ENCODE assay signal across 12 cellular contexts in genomic region chr12:94151577-94151976, GRCh38. TPM values are rescaled to one million over a fixed set of nuclear protein-coding genes. Genes with fewer than 3 reads are reported as not detected.
DNase-seq lines count a peak whose midpoint lies in the region; ATAC-seq and TF ChIP-seq lines count a peak whose summit lies in the region.
"Had no signal": no experiment of that assay in that cellular context is flagged by ENCODE, and none has a peak within 500 bp of the region (broad histone marks: within the 10 kb centered on the region; RNA-seq: fewer than 3 reads in every experiment).

No MANE protein-coding gene starts in this region.

- no peaks in the 10 kb centered on the region; the same call in 1 of the 2 replicates for H4K20me1 ChIP-seq in GM23338 (replicated peaks; ENCODE audit: insufficient read depth)

- no peaks in the 10 kb centered on the region; the same call in 2 of the 3 replicates for H3K9me3 Mint-ChIP-seq in GM23338
- no peaks in the 10 kb centered on the region for H3K9me3 Mint-ChIP-seq in brain
- no peaks in the 10 kb centered on the region for H3K9me3 Mint-ChIP-seq in natural killer cell treated with Interleukin-12 subunit alpha and Interleukin-12 subunit beta and Interleukin-15 and Interleukin-18, amount 100 ng/mL, for 72 hours

- ATAC-seq in GM23338 (no peak), GM19023 (IDR thresholded peaks at IDR 0.05; ENCODE audit: unreplicated experiment) (no peak)
- ATAC-seq in natural killer cell treated with Interleukin-12 subunit alpha and Interleukin-12 subunit beta and Interleukin-15 and Interleukin-18, amount 100 ng/mL, for 72 hours, result no peak

- H2AFZ ChIP-seq in GM23338, result no peak overlapping the region

- H3K27ac ChIP-seq in GM23338 (ENCODE audit: low read depth), result no peak overlapping the region
- H3K27ac ChIP-seq: tibial artery had no signal

- H3K9me3 ChIP-seq in BE2C, result no peaks in the 10 kb centered on the region
- H3K9me3 ChIP-seq: ovary, tibial artery had no signal

- H3K27me3 Mint-ChIP-seq in GM23338 (ENCODE audit: insufficient read depth, low read depth, poor library complexity) (peaks cover 57% of the 10 kb centered on the region), brain (peaks cover 14% of the 10 kb centered on the region)
- peaks cover 0 to 6% of the 10 kb centered on the region in 2 donors for H3K27me3 Mint-ChIP-seq in natural killer cell treated with Interleukin-12 subunit alpha and Interleukin-12 subunit beta and Interleukin-15 and Interleukin-18, amount 100 ng/mL, for 72 hours

- H3K36me3 ChIP-seq in GM23338 (ENCODE audit: insufficient read depth), result no peaks in the 10 kb centered on the region
- H3K36me3 ChIP-seq in BE2C, result no peaks in the 10 kb centered on the region
- H3K36me3 ChIP-seq: ovary, tibial artery had no signal

- peaks cover 90% of the 10 kb centered on the region for H3K27me3 ChIP-seq in GM23338 (ENCODE audit: insufficient read depth)
- H3K27me3 ChIP-seq in BE2C, result peaks cover 67% of the 10 kb centered on the region
- H3K27me3 ChIP-seq: ovary had no signal

- H3K4me3 ChIP-seq in GM23338 (peak overlapping the region; percentile 24), BE2C (ENCODE audit: low read depth, low read length) (no peak overlapping the region)
- H3K4me3 ChIP-seq: ovary had no signal

- no peaks in the 10 kb centered on the region for H3K79me2 ChIP-seq in GM23338 (replicated peaks; ENCODE audit: insufficient read depth)

- no peaks in the 10 kb centered on the region for H3K9me2 ChIP-seq in GM23338 (ENCODE audit: insufficient read depth)

- TF ChIP-seq CTCF in GM23338 (conservative IDR thresholded peaks at IDR 0.05; ENCODE audit: low read depth in 2 of 2) (no peak), brain (conservative IDR thresholded peaks at IDR 0.05) (no peak), BE2C (IDR thresholded peaks at IDR 0.05; ENCODE audit: low read depth, low read length) (no peak)

- H3K4me1 ChIP-seq in GM23338 (ENCODE audit: insufficient read depth) (peaks cover 27% of the 10 kb centered on the region), BE2C (no peaks in the 10 kb centered on the region)

- peaks cover 5% of the 10 kb centered on the region; the same call in 1 of the 2 replicates for H3F3A ChIP-seq in GM23338 (replicated peaks; ENCODE audit: low read depth)

- H3K4me1 Mint-ChIP-seq in GM23338 (peaks cover 27% of the 10 kb centered on the region), brain (peaks cover 48% of the 10 kb centered on the region)
- H3K4me1 Mint-ChIP-seq in natural killer cell treated with Interleukin-12 subunit alpha and Interleukin-12 subunit beta and Interleukin-15 and Interleukin-18, amount 100 ng/mL, for 72 hours (ENCODE audit: low read depth in 2 of 2), result peaks cover 21 to 23% of the 10 kb centered on the region in 2 donors

- no peak overlapping the region for H3K27ac Mint-ChIP-seq in GM23338
- H3K27ac Mint-ChIP-seq in brain, result peak overlapping the region in 4 of 5 experiments; percentile 75 to 97 (median 88)
- no peak overlapping the region for H3K27ac Mint-ChIP-seq in natural killer cell treated with Interleukin-12 subunit alpha and Interleukin-12 subunit beta and Interleukin-15 and Interleukin-18, amount 100 ng/mL, for 72 hours

- H3K36me3 Mint-ChIP-seq in GM23338 (ENCODE audit: low read depth) (no peaks in the 10 kb centered on the region; the same call in 2 of the 3 replicates), brain (peaks cover 4% of the 10 kb centered on the region)
- H3K36me3 Mint-ChIP-seq in natural killer cell treated with Interleukin-12 subunit alpha and Interleukin-12 subunit beta and Interleukin-15 and Interleukin-18, amount 100 ng/mL, for 72 hours, result no peaks in the 10 kb centered on the region

- DNase-seq in COR-L47 (lab: John Stamatoyannopoulos, UW), result peak; percentile 12
- DNase-seq in GM23338 (ENCODE audit: low spot score), result no peak
- no peak for DNase-seq in natural killer cell treated with Interleukin-12 subunit alpha and Interleukin-12 subunit beta and Interleukin-15 and Interleukin-18, amount 100 ng/mL, for 72 hours (ENCODE audit: low spot score)
- no peak for DNase-seq in Ammon's horn (ENCODE audit: low spot score)
- DNase-seq in CD1c-positive myeloid dendritic cell (ENCODE audit: extremely low spot score), result no peak
- no peak for DNase-seq in BE2C
- DNase-seq: activated CD8-positive, alpha-beta memory T cell treated with anti-CD3 and anti-CD28 coated beads, Interleukin-2, amount 50 U/mL, for 48 hours; KG1; ovary; tibial artery had no signal

- H3K4me2 ChIP-seq in GM23338, result peak overlapping the region; percentile 92

- peak overlapping the region; percentile 32; the same call in 1 of the 3 replicates for H3K4me3 Mint-ChIP-seq in GM23338
- peak overlapping the region; percentile 92 to 97 (median 95) for H3K4me3 Mint-ChIP-seq in brain
- H3K4me3 Mint-ChIP-seq in natural killer cell treated with Interleukin-12 subunit alpha and Interleukin-12 subunit beta and Interleukin-15 and Interleukin-18, amount 100 ng/mL, for 72 hours, result peak overlapping the region; percentile 95

TF ChIP-seq in GM23338, 12 proteins besides CTCF, POLR2A, EP300 and RAD21 (continues in another document):
- TF ChIP-seq EZH2phosphoT487 (IDR thresholded peaks at IDR 0.05; ENCODE audit: unreplicated experiment), result no peak
- TF ChIP-seq JUNB (IDR thresholded peaks at IDR 0.05; ENCODE audit: unreplicated experiment), result no peak
- no peak for TF ChIP-seq ZNF462 (CRISPR knock-in tag; IDR thresholded peaks at IDR 0.05)
- no peak for TF ChIP-seq ZNF114 (CRISPR knock-in tag; IDR thresholded peaks at IDR 0.05)

RNA-seq across cellular contexts. Expression of gene PLXNC1, which starts 3.2 kb away (rescaled TPM):
- total RNA-seq in GM23338 (2014; rRNA removed; shearing (Covaris generic)), result 2.4 and 6.5 TPM in 2 replicates
- polyA plus RNA-seq in GM23338 (2016; fragmentation: Nextera tagmentation; extraction: Ambion mirVana) (1.4 and 1.9 TPM in 2 replicates), brain (ENCODE audit: insufficient read depth, low read depth, low replicate concordance) (2.2 TPM)
- 10 to 100 TPM; 14.7 to 20.6 TPM for total RNA-seq in natural killer cell treated with Interleukin-12 subunit alpha and Interleukin-12 subunit beta and Interleukin-15 and Interleukin-18, amount 100 ng/mL, for 72 hours
- 0.39 TPM for polyA plus RNA-seq in BE2C (2012; ENCODE audit: insufficient read depth, insufficient read length, low read depth)

Comparison
In these comparisons a context has a peak if more than half of its experiments do, and no peak if none do; other contexts are left out.
1. H3K27ac Mint-ChIP-seq: peak in brain (4 of 5); none in GM23338 (single experiment) and natural killer cell treated with Interleukin-12 subunit alpha and Interleukin-12 subunit beta and Interleukin-15 and Interleukin-18, amount 100 ng/mL, for 72 hours (0 of 2).
2. H3K4me3 Mint-ChIP-seq: peak in every context shown above with its lines; median percentile 95 in brain; 95 in natural killer cell treated with Interleukin-12 subunit alpha and Interleukin-12 subunit beta and Interleukin-15 and Interleukin-18, amount 100 ng/mL, for 72 hours; 32 in GM23338.